In genomic region chr17:64256913-64257807, GRCh38 we compare ENCODE assay signal across 22 cellular contexts. TPM values are rescaled to one million over a fixed set of nuclear protein-coding genes. Genes with fewer than 3 reads are reported as not detected.
DNase-seq lines count a peak whose midpoint lies in the region; ATAC-seq and TF ChIP-seq lines count a peak whose summit lies in the region.
"Had no signal": no experiment of that assay in that cellular context is flagged by ENCODE, and none has a peak within 500 bp of the region (broad histone marks: within the 10 kb centered on the region; RNA-seq: fewer than 3 reads in every experiment).

No MANE protein-coding gene starts in this region.

- H4K5ac ChIP-seq in IMR-90 (ENCODE audit: low read depth, low read length) = no peak overlapping the region

- no peak overlapping the region for H3K56ac ChIP-seq in IMR-90 (ENCODE audit: extremely low read depth, insufficient read depth, low read length)

- H3K27ac Mint-ChIP-seq in activated CD4-positive, alpha-beta T cell treated with anti-CD3 and anti-CD28 coated beads, Interleukin-2, amount 10 ng/mL, durations not matched to agents 7 days and 5 days = no peak overlapping the region
- H3K27ac Mint-ChIP-seq: CD8-positive, alpha-beta T cell; stimulated activated naive B cell treated with anti-CD40 and anti-IgM and Interleukin-4, amounts not matched to agents 10 μg/mL and 1 μg/mL and 100 μg/mL, for 72 hours had no signal

- H2BK5ac ChIP-seq in IMR-90 (ENCODE audit: low read depth, low read length, poor library complexity, severe bottlenecking) = no peak overlapping the region

- H3K79me1 ChIP-seq in IMR-90 (ENCODE audit: low read depth in 1 of 2, low read length in 2 of 2) = peaks cover 64 to 68% of the 10 kb centered on the region in 2 experiments

- 80% methylated on average over 2 of the region's 9 CpGs; no CpG with 5 or more reads in 1 of the 2 experiments for WGBS in IMR-90 (ENCODE audit: extremely low coverage in 2 of 2, insufficient read length in 1 of 2), 2 experiments
- 90 to 91% methylated on average over 9 of the region's 9 CpGs for WGBS in thyroid gland, 2 donors
- WGBS in aorta, 2 donors = 24 to 31% methylated on average over 9 of the region's 9 CpGs

- H3K14ac ChIP-seq in IMR-90 (replicated peaks; ENCODE audit: low read depth, low read length) = no peak overlapping the region

- no peak overlapping the region for H3K4me3 Mint-ChIP-seq in activated CD4-positive, alpha-beta T cell treated with anti-CD3 and anti-CD28 coated beads, Interleukin-2, amount 10 ng/mL, durations not matched to agents 7 days and 5 days
- H3K4me3 Mint-ChIP-seq: CD8-positive, alpha-beta T cell; stimulated activated naive B cell treated with anti-CD40 and anti-IgM and Interleukin-4, amounts not matched to agents 10 μg/mL and 1 μg/mL and 100 μg/mL, for 72 hours had no signal

- no peak overlapping the region for H4K91ac ChIP-seq in IMR-90 (ENCODE audit: insufficient read depth, low read depth, low read length)

- 0 out of 2 replicates have a peak, but pooled peaks cover 3% of the 10 kb centered on the region for H3K9me1 ChIP-seq in IMR-90 (ENCODE audit: insufficient read depth, low read length)

- H3K9me3 ChIP-seq in IMR-90 (ENCODE audit: control insufficient read depth, insufficient read depth, low read length) = no peaks in the 10 kb centered on the region
- H3K9me3 ChIP-seq in WERI-Rb-1 (ENCODE audit: severe bottlenecking) = no peaks in the 10 kb centered on the region
- no peaks in the 10 kb centered on the region for H3K9me3 ChIP-seq in thyroid gland
- H3K9me3 ChIP-seq in aorta (ENCODE audit: control insufficient read depth, low read length) = no peaks in the 10 kb centered on the region
- H3K9me3 ChIP-seq: colonic mucosa, lower lobe of right lung, sigmoid colon, transverse colon had no signal

- H4K20me1 ChIP-seq in IMR-90 (ENCODE audit: insufficient read depth, low read length) = peaks cover 16% of the 10 kb centered on the region

- no peaks in the 10 kb centered on the region for H3K9me3 Mint-ChIP-seq in activated CD4-positive, alpha-beta T cell treated with anti-CD3 and anti-CD28 coated beads, Interleukin-2, amount 10 ng/mL, durations not matched to agents 7 days and 5 days
- H3K9me3 Mint-ChIP-seq: CD8-positive, alpha-beta T cell; stimulated activated naive B cell treated with anti-CD40 and anti-IgM and Interleukin-4, amounts not matched to agents 10 μg/mL and 1 μg/mL and 100 μg/mL, for 72 hours had no signal

- no peak overlapping the region for H2AFZ ChIP-seq in IMR-90 (replicated peaks; ENCODE audit: low read length, poor library complexity)
- H2AFZ ChIP-seq: hepatocyte had no signal

- H3K4ac ChIP-seq in IMR-90 (ENCODE audit: low read depth, low read length) = no peak overlapping the region

- BruUV-seq in IMR-90 (replicated peaks; lab: Mats Ljungman, UMichigan) = no TSS peak

- no peak overlapping the region for H2BK20ac ChIP-seq in IMR-90 (ENCODE audit: low read depth, low read length)

- H2AK5ac ChIP-seq in IMR-90 (ENCODE audit: low read depth, low read length) = no peak overlapping the region

- DNase-seq in IMR-90 (peak; percentile 16), WERI-Rb-1 (peak; percentile 67), iris pigment epithelial cell (ENCODE audit: low read depth) (peak; percentile 35), thyroid gland (no peak), aorta (no peak), epidermal melanocyte (ENCODE audit: insufficient read length, low spot score) (no peak)
- no peak for DNase-seq in activated CD4-positive, alpha-beta T cell treated with anti-CD3 and anti-CD28 coated beads, Interleukin-2, amount 10 ng/mL, durations not matched to agents 7 days and 5 days
- DNase-seq: activated CD4-positive, alpha-beta T cell treated with anti-CD3 and anti-CD28 coated beads for 48 hours; CD8-positive, alpha-beta T cell; colonic mucosa; DMS79; foreskin melanocyte; H7; lower lobe of right lung; NCI-H2081 treated with DMSO at 0.1 percent for 48 hours; NCI-H526; Right ventricle myocardium superior; sigmoid colon; stimulated activated naive B cell treated with anti-CD40 and anti-IgM and Interleukin-4, amounts not matched to agents 10 μg/mL and 1 μg/mL and 100 μg/mL, for 72 hours; T-helper 1 cell; transverse colon had no signal

- ATAC-seq in IMR-90 (ENCODE audit: low read depth) (peak; percentile 16; the same call in 1 of the 2 replicates), aorta (ENCODE audit: low FRiP score) (no peak)
- ATAC-seq: CD8-positive, alpha-beta T cell; lower lobe of right lung; stimulated activated naive B cell treated with anti-CD40 and anti-IgM and Interleukin-4, amounts not matched to agents 10 μg/mL and 1 μg/mL and 100 μg/mL, for 72 hours had no signal

- no peak overlapping the region for H3K9ac ChIP-seq in IMR-90 (ENCODE audit: low read depth, low read length)

- no peak overlapping the region for H2BK120ac ChIP-seq in IMR-90 (ENCODE audit: low read depth, low read length)

- no peak for TF ChIP-seq CTCF in IMR-90 (conservative IDR thresholded peaks at IDR 0.05; ENCODE audit: low read depth, low read length)
- no peak for TF ChIP-seq CTCF in WERI-Rb-1 (IDR thresholded peaks at IDR 0.05; ENCODE audit: low read depth, low read length)
- no peak for TF ChIP-seq CTCF in thyroid gland (IDR thresholded peaks at IDR 0.05)

- TF ChIP-seq RAD21 in IMR-90 (IDR thresholded peaks at IDR 0.05; ENCODE audit: low read length) = no peak

- no peak overlapping the region for H4K8ac ChIP-seq in IMR-90 (ENCODE audit: low read depth in 2 of 2, low read length in 2 of 2)

- H3K23ac ChIP-seq in IMR-90 (ENCODE audit: low read depth, low read length) = no peak overlapping the region

- peaks cover 2% of the 10 kb centered on the region for H3K36me3 Mint-ChIP-seq in activated CD4-positive, alpha-beta T cell treated with anti-CD3 and anti-CD28 coated beads, Interleukin-2, amount 10 ng/mL, durations not matched to agents 7 days and 5 days (ENCODE audit: low read depth)
- H3K36me3 Mint-ChIP-seq: CD8-positive, alpha-beta T cell had no signal

- H3K27me3 ChIP-seq in IMR-90 (ENCODE audit: control insufficient read depth, insufficient read depth, low read length) (no peaks in the 10 kb centered on the region), WERI-Rb-1 (ENCODE audit: insufficient read depth, low read depth, severe bottlenecking) (no peaks in the 10 kb centered on the region), thyroid gland (no peaks in the 10 kb centered on the region), aorta (ENCODE audit: control insufficient read depth in 1 of 2, insufficient read depth in 2 of 2, low read length in 1 of 2) (no peaks in the 10 kb centered on the region)
- H3K27me3 ChIP-seq: colonic mucosa, hepatocyte, sigmoid colon, transverse colon had no signal

- POLR2A ChIA-PET in IMR-90 (lab: Charles Lee; ENCODE audit: unreplicated experiment) = interaction anchor here (0.6 kb wide), 1 partner anchor 111 kb away, joined by 4 read pairs; no protein-coding TSS in a partner anchor
- POLR2A ChIA-PET in activated CD4-positive, alpha-beta T cell treated with anti-CD3 and anti-CD28 coated beads, Interleukin-2, amount 10 ng/mL, durations not matched to agents 7 days and 5 days (lab: Charles Lee) = interaction anchor here (0.6 kb wide), 1 partner anchor 39 kb away, joined by 10 read pairs; no protein-coding TSS in a partner anchor

- no peaks in the 10 kb centered on the region for H3K36me3 ChIP-seq in IMR-90 (ENCODE audit: control insufficient read depth, insufficient read depth, low read length)
- H3K36me3 ChIP-seq in WERI-Rb-1 = peaks cover 13% of the 10 kb centered on the region
- no peaks in the 10 kb centered on the region for H3K36me3 ChIP-seq in thyroid gland
- no peaks in the 10 kb centered on the region for H3K36me3 ChIP-seq in aorta (ENCODE audit: control insufficient read depth in 1 of 2, insufficient read depth in 2 of 2, low read length in 1 of 2)
- H3K36me3 ChIP-seq: colonic mucosa, lower lobe of right lung, sigmoid colon, transverse colon had no signal

- H3K27ac ChIP-seq in IMR-90 (ENCODE audit: insufficient read depth, low read length) (no peak overlapping the region), WERI-Rb-1 (peak overlapping the region; percentile 74), thyroid gland (peak overlapping the region in 2 of 3 donors; percentile 9 to 18), aorta (ENCODE audit: low read depth in 1 of 2, low read length in 2 of 2) (no peak overlapping the region)
- H3K27ac ChIP-seq: colonic mucosa, hepatocyte, lower lobe of right lung, sigmoid colon, transverse colon had no signal

- H3K4me1 ChIP-seq in IMR-90 (ENCODE audit: control insufficient read depth, insufficient read depth, low read length) (peaks cover 8% of the 10 kb centered on the region), thyroid gland (peaks cover 36 to 51% of the 10 kb centered on the region in 2 donors), aorta (ENCODE audit: control insufficient read depth in 1 of 2, insufficient read depth in 2 of 2, low read length in 2 of 2) (peaks cover 0 to 3% of the 10 kb centered on the region in 2 donors)

- dilution Hi-C loops in IMR-90 (cut with HindIII; ENCODE audit: low sequenced_read_pairs, unreplicated experiment) = no loop called here

- no peak overlapping the region for H3K4me2 ChIP-seq in IMR-90 (ENCODE audit: low read depth, low read length)
- H3K4me2 ChIP-seq: hepatocyte had no signal

- intact Hi-C loops in IMR-90 (cut with micrococcal nuclease) (no loop called here), thyroid gland (cut with DNase I) (no loop called here), aorta (cut with DNase I) (no loop called here)

- no peak overlapping the region for H3K18ac ChIP-seq in IMR-90 (ENCODE audit: low read depth, low read length)

- no peak overlapping the region for H2AK9ac ChIP-seq in IMR-90 (replicated peaks; ENCODE audit: low read depth, low read length, poor library complexity)

- CTCF ChIA-PET in IMR-90 (lab: Yijun Ruan, JAX) = no interaction called here
- CTCF ChIA-PET in activated CD4-positive, alpha-beta T cell treated with anti-CD3 and anti-CD28 coated beads, Interleukin-2, amount 10 ng/mL, durations not matched to agents 7 days and 5 days (lab: Charles Lee) = interaction anchor here (1.0 to 1.7 kb wide), 3 partner anchors 11 to 16 kb away, joined by 3 to 4 read pairs (median 3); no protein-coding TSS in a partner anchor

- H2BK15ac ChIP-seq in IMR-90 (ENCODE audit: low read depth, low read length) = no peak overlapping the region

- no peaks in the 10 kb centered on the region for H3K27me3 Mint-ChIP-seq in activated CD4-positive, alpha-beta T cell treated with anti-CD3 and anti-CD28 coated beads, Interleukin-2, amount 10 ng/mL, durations not matched to agents 7 days and 5 days
- H3K27me3 Mint-ChIP-seq: stimulated activated naive B cell treated with anti-CD40 and anti-IgM and Interleukin-4, amounts not matched to agents 10 μg/mL and 1 μg/mL and 100 μg/mL, for 72 hours had no signal

- in situ Hi-C loops in IMR-90 (cut with MboI; ENCODE audit: low sequenced_read_pairs) = no loop called here

- TF ChIP-seq POLR2A in IMR-90 (IDR thresholded peaks at IDR 0.05; ENCODE audit: low read depth, low read length) (no peak), thyroid gland (IDR thresholded peaks at IDR 0.05) (no peak)

- peaks cover 24% of the 10 kb centered on the region for H3K4me1 Mint-ChIP-seq in activated CD4-positive, alpha-beta T cell treated with anti-CD3 and anti-CD28 coated beads, Interleukin-2, amount 10 ng/mL, durations not matched to agents 7 days and 5 days

- no peak overlapping the region for H3K4me3 ChIP-seq in IMR-90 (ENCODE audit: insufficient read depth, low read depth, low read length)
- peak overlapping the region; percentile 27 for H3K4me3 ChIP-seq in WERI-Rb-1 (ENCODE audit: low read depth, low read length)
- H3K4me3 ChIP-seq in thyroid gland (replicated peaks in 1 of 3) = no peak overlapping the region
- H3K4me3 ChIP-seq in aorta (ENCODE audit: low read length in 2 of 2) = no peak overlapping the region
- H3K4me3 ChIP-seq: colonic mucosa, hepatocyte, lower lobe of right lung, sigmoid colon, transverse colon had no signal

RNA-seq across cellular contexts. Expression of gene TEX2, which starts 5.9 kb away (rescaled TPM):
- total RNA-seq in IMR-90 (2012; rRNA removed) (21.9 and 24.4 TPM in 2 replicates), thyroid gland (100 to 1,000 TPM in 1 of 4 donors, 10 to 100 TPM in 3; 63.9 to 101 (median 71.7) TPM), aorta (10 to 100 TPM; 26.6 to 29.4 TPM)
- polyA plus RNA-seq in IMR-90 (2012; rRNA removed) (17.1 and 18.2 TPM in 2 replicates), aorta (10 to 100 TPM; 10.9 to 21.8 TPM)
- 9.4 and 10.0 TPM in 2 replicates for polyA plus RNA-seq in IMR-90 (2012; cell fraction: cytosol; rRNA removed)
- polyA plus RNA-seq in IMR-90 (2012; cell fraction: nucleus; rRNA removed; ENCODE audit: low replicate concordance) = 6.9 and 17.6 TPM in 2 replicates
- 10 to 100 TPM; 14.3 to 16.8 TPM for total RNA-seq in activated CD4-positive, alpha-beta T cell treated with anti-CD3 and anti-CD28 coated beads, Interleukin-2, amount 10 ng/mL, durations not matched to agents 7 days and 5 days

Comparison
In these comparisons a context has a peak if more than half of its experiments do, and no peak if none do; other contexts are left out.
1. DNase-seq: peak in IMR-90 (single experiment), WERI-Rb-1 (single experiment) and iris pigment epithelial cell (single experiment); none in thyroid gland (0 of 2), aorta (0 of 2), epidermal melanocyte (single experiment) and activated CD4-positive, alpha-beta T cell treated with anti-CD3 and anti-CD28 coated beads, Interleukin-2, amount 10 ng/mL, durations not matched to agents 7 days and 5 days (single experiment).
2. H3K27ac ChIP-seq: peak in WERI-Rb-1 (single experiment) and thyroid gland (2 of 3); none in IMR-90 (single experiment) and aorta (0 of 2).